Comparison of ENCODE assay signal across 16 cellular contexts in the genomic region with DNA sequence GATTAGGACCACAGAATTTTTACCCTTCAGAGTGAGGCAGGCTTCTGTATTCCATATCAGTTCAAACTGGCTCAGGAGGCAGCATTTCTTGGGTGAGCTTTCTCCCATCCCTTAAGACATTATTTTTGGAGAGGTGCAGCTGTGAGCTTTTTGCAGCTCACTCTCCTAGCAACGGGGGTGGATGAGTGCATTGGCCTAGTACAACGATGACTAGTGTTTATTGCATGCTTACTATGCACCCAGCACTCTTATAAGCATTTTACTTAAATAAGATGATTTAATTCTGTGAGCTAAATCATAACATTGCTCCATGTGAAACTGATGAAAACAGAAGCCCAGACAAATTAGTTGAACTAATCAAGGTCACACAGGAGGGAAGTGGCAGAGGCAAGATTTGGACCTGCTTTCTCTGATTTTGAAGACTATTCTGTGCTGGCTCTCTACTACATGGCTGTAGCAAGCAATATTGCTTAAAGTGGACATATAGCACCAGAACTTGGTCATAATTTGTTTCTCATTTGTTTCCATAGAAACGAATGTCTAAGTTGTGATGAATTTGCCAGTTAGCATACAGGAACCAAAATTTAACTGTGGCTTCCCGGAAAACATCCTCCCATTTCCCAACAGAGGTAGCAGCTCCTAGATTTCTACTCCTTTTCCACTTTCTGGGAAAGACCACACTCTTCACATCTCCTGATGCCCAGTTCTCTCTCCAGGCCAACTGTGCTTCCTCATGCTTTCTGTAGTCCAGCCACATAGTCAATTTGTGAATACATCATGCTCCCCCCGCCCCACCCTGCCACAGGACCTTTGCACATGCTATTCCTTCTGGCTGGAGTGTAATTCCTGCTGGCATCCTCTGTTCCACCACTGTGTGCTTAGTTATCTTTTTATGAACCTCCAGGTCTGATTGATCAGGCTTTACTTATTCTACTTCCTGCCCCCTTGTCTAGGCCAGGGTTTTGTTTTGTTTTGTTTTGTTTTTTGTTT.
A peak's percentile ranks its signal among the peaks of the same experiment; 100 is the strongest.
DNase-seq lines count a peak whose midpoint lies in the region; ATAC-seq and TF ChIP-seq lines count a peak whose summit lies in the region.
"Had no signal": no experiment of that assay in that cellular context is flagged by ENCODE, and none has a peak within 500 bp of the region (broad histone marks: within the 10 kb centered on the region; RNA-seq: fewer than 3 reads in every experiment).

No MANE protein-coding gene starts in this region.

- H3K27me3 ChIP-seq in mammary epithelial cell (ENCODE audit: insufficient read depth, low read length): no peaks in the 10 kb centered on the region
- H3K27me3 ChIP-seq: colonic mucosa, right atrium auricular region, tibial nerve had no signal

- H3K4me3 ChIP-seq in AG04449 (ENCODE audit: low read depth, low read length): no peak overlapping the region
- no peak overlapping the region for H3K4me3 ChIP-seq in mammary epithelial cell (replicated peaks in 1 of 3; ENCODE audit: insufficient read depth in 1 of 3, low read depth in 2 of 3, low read length in 3 of 3)
- H3K4me3 ChIP-seq in mucosa of descending colon: no peak overlapping the region
- H3K4me3 ChIP-seq: colonic mucosa, right atrium auricular region, tibial nerve had no signal

- no peak overlapping the region for H3K4me2 ChIP-seq in mammary epithelial cell (ENCODE audit: insufficient read depth, low read depth, low read length)

- H3K36me3 ChIP-seq in mammary epithelial cell (ENCODE audit: insufficient read depth, low read length) (no peaks in the 10 kb centered on the region), mucosa of descending colon (ENCODE audit: low read depth) (no peaks in the 10 kb centered on the region)
- H3K36me3 ChIP-seq: colonic mucosa, right atrium auricular region, tibial nerve had no signal

- DNase-seq in AG04449 (ENCODE audit: low read depth, low spot score) (peak; percentile 50), HS-5 (ENCODE audit: low read depth) (peak; percentile 59), mammary epithelial cell (peak; percentile 40), hippocampal formation (lab: John Stamatoyannopoulos, UW) (peak; percentile 2 to 15), mucosa of descending colon (no peak), NCI-H1436 treated with DMSO at 0.1 percent for 48 hours (lab: John Stamatoyannopoulos, UW) (no peak)
- DNase-seq: activated CD4-positive, alpha-beta T cell treated with anti-CD3 and anti-CD28 coated beads, Interleukin-2, amount 50 U/mL, for 1 hour; activated naive CD8-positive, alpha-beta T cell treated with anti-CD3 and anti-CD28 coated beads, Interleukin-2, amount 10 ng/mL, durations not matched to agents 7 days and 5 days; colonic mucosa; NCI-H1092; stimulated activated CD4-positive, alpha-beta T cell treated with anti-CD3 and anti-CD28 coated beads, Interleukin-2, amount 100 ng/mL, for 24 hours; stimulated activated CD8-positive, alpha-beta memory T cell treated with anti-CD3 and anti-CD28 coated beads, Interleukin-4, amount 100 ng/mL, for 48 hours had no signal

- ATAC-seq in HG03139 (IDR thresholded peaks at IDR 0.05; ENCODE audit: unreplicated experiment): no peak
- no peak for ATAC-seq in mucosa of descending colon
- no peak for ATAC-seq in HG02938 (IDR thresholded peaks at IDR 0.05; ENCODE audit: unreplicated experiment)

- no peaks in the 10 kb centered on the region for H3K79me2 ChIP-seq in mammary epithelial cell (ENCODE audit: insufficient read depth, low read length)

- H3K4me1 ChIP-seq in mammary epithelial cell (ENCODE audit: insufficient read depth, low read length) (peaks cover 27% of the 10 kb centered on the region), mucosa of descending colon (ENCODE audit: low read depth) (no peaks in the 10 kb centered on the region)
- H3K4me1 ChIP-seq: colonic mucosa, right atrium auricular region had no signal

- no TSS peak for BruUV-seq in mammary epithelial cell (replicated peaks; lab: Mats Ljungman, UMichigan)

- CTCF ChIA-PET in AG04449 (lab: Yijun Ruan, JAX): no interaction called here
- CTCF ChIA-PET in mammary epithelial cell (lab: Charles Lee; ENCODE audit: low non-redundant PET): interaction anchor here (0.6 kb wide), 1 partner anchor 21 kb away, joined by 5 read pairs; no protein-coding TSS in a partner anchor

- H3K9ac ChIP-seq in mammary epithelial cell (ENCODE audit: insufficient read depth, low read length): no peak overlapping the region

- dilution Hi-C loops in mammary epithelial cell (cut with HindIII; ENCODE audit: low sequenced_read_pairs): no loop called here

- intact Hi-C loops in mammary epithelial cell (cut with micrococcal nuclease) (no loop called here), mucosa of descending colon (cut with DNase I, micrococcal nuclease) (no loop called here)

- no peaks in the 10 kb centered on the region for H3K9me3 ChIP-seq in mammary epithelial cell (replicated peaks; ENCODE audit: insufficient read depth, low read length)
- no peaks in the 10 kb centered on the region for H3K9me3 ChIP-seq in mucosa of descending colon
- H3K9me3 ChIP-seq: colonic mucosa, right atrium auricular region, tibial nerve had no signal

- 59% methylated on average over 5 of the region's 5 CpGs for WGBS in mammary epithelial cell (ENCODE audit: low coverage, missing lambda C conversion rate)

- H3K27ac ChIP-seq in mammary epithelial cell (ENCODE audit: insufficient read depth, low read depth, low read length): peak overlapping the region; percentile 68
- H3K27ac ChIP-seq: colonic mucosa, right atrium auricular region, tibial nerve had no signal

- H4K20me1 ChIP-seq in mammary epithelial cell (ENCODE audit: insufficient read depth, low read length): no peaks in the 10 kb centered on the region

- POLR2A ChIA-PET in AG04449 (lab: Yijun Ruan, JAX): interaction anchor here (0.8 to 1.0 kb wide), 2 partner anchors 21 to 26 kb away, joined by 3 read pairs; no protein-coding TSS in a partner anchor

- in situ Hi-C loops in mammary epithelial cell (cut with MboI; ENCODE audit: low sequenced_read_pairs in 2 of 2): no loop called here

- no peak overlapping the region for H2AFZ ChIP-seq in mammary epithelial cell (ENCODE audit: low read depth, low read length)

- TF ChIP-seq CTCF in AG04449 (IDR thresholded peaks at IDR 0.05; ENCODE audit: insufficient read depth, low read length, missing control alignments) (no peak), mammary epithelial cell (conservative IDR thresholded peaks at IDR 0.05 in 1 of 2, IDR thresholded peaks at IDR 0.05 in 1 of 2; ENCODE audit: extremely low read depth in 1 of 2, insufficient read depth in 1 of 2, low read depth in 1 of 2, low read length in 2 of 2) (no peak), mucosa of descending colon (IDR thresholded peaks at IDR 0.05) (no peak)

Comparison
In these comparisons a context has a peak if more than half of its experiments do, and no peak if none do; other contexts are left out.
1. DNase-seq: peak in AG04449 (single experiment), HS-5 (single experiment), mammary epithelial cell (single experiment) and hippocampal formation (2 of 2); none in mucosa of descending colon (0 of 3) and NCI-H1436 treated with DMSO at 0.1 percent for 48 hours (single experiment).